In genomic region chr16:66024567-66024966, GRCh38 we compare ENCODE assay signal across 2 cellular contexts.
TF ChIP-seq lines count a peak whose summit lies in the region.
"Not testable (repeated sequence)": the region's sequence is repeated elsewhere in the genome, so short reads cannot be mapped to it uniquely, and the experiment has no call there.

No MANE protein-coding gene starts in this region.

TF ChIP-seq in HEK293, 187 proteins besides CTCF, POLR2A, EP300 and RAD21:
- TF ChIP-seq ZBTB17 (tag by site-specific recombination; IDR thresholded peaks at IDR 0.05) (peak; percentile 55; the same call in 1 of the 2 replicates), ZNF366 (tag by site-specific recombination; conservative IDR thresholded peaks at IDR 0.05) (peak; percentile 87), ZNF112 (tag by site-specific recombination; IDR thresholded peaks at IDR 0.05) (0 out of 2 replicates have a peak, but pooled peaks have one; percentile 37)

TF ChIP-seq in HepG2, 621 proteins besides CTCF, POLR2A, EP300 and RAD21:
- TF ChIP-seq FOXA1 (IDR thresholded peaks at IDR 0.05) (0 out of 2 replicates have a peak, but pooled peaks have one; percentile 5), NONO (IDR thresholded peaks at IDR 0.05) (0 out of 2 replicates have a peak, but pooled peaks have one; percentile 86), SOX6 (IDR thresholded peaks at IDR 0.05) (0 out of 2 replicates have a peak, but pooled peaks have one; percentile 20), FOXP1 (IDR thresholded peaks at IDR 0.05) (peak; percentile 23; the same call in 1 of the 2 replicates)
- TF ChIP-seq FOXA1 (CRISPR knock-in tag; IDR thresholded peaks at IDR 0.05); NONO (CRISPR knock-in tag; conservative IDR thresholded peaks at IDR 0.05); SOX6 (CRISPR knock-in tag; IDR thresholded peaks at IDR 0.05); FOXP1 (CRISPR knock-in tag; IDR thresholded peaks at IDR 0.05): not testable (repeated sequence)
